In genomic region chr5:111685969-111686368, GRCh38 we compare ENCODE assay signal across 9 cellular contexts.
A peak's percentile ranks its signal among the peaks of the same experiment; 100 is the strongest.
DNase-seq lines count a peak whose midpoint lies in the region; ATAC-seq, FAIRE-seq and TF ChIP-seq lines count a peak whose summit lies in the region.
"Had no signal": no experiment of that assay in that cellular context is flagged by ENCODE, and none has a peak within 500 bp of the region (broad histone marks: within the 10 kb centered on the region; RNA-seq: fewer than 3 reads in every experiment).

No MANE protein-coding gene starts in this region.

- H3K4me1 ChIP-seq in CD8-positive, alpha-beta T cell (ENCODE audit: insufficient read depth, low read length), result no peaks in the 10 kb centered on the region

- POLR2A ChIA-PET in CD8-positive, alpha-beta T cell (lab: Charles Lee), result no interaction called here

- TF ChIP-seq CTCF in HFF-Myc (IDR thresholded peaks at IDR 0.05; ENCODE audit: low read depth, low read length, missing control alignments) (peak; percentile 8), nephron progenitor cell (IDR thresholded peaks at IDR 0.05) (no peak)
- no peak for TF ChIP-seq CTCF in CD8-positive, alpha-beta T cell (IDR thresholded peaks at IDR 0.05)

- no peaks in the 10 kb centered on the region for H3K9me3 ChIP-seq in CD8-positive, alpha-beta T cell (ENCODE audit: low read length)

- H3K4me1 Mint-ChIP-seq in CD8-positive, alpha-beta T cell (ENCODE audit: low read depth), result no peaks in the 10 kb centered on the region
- peaks cover 7% of the 10 kb centered on the region for H3K4me1 Mint-ChIP-seq in nephron progenitor cell
- H3K4me1 Mint-ChIP-seq in activated T-cell treated with anti-CD3 and anti-CD28 coated beads, Interleukin-2, amount 50 U/mL, for 72 hours (ENCODE audit: low read depth), result no peaks in the 10 kb centered on the region
- H3K4me1 Mint-ChIP-seq: activated naive CD4-positive, alpha-beta T cell treated with anti-CD3 and anti-CD28 coated beads, Interleukin-2, amount 50 U/mL, for 24 hours; naive B cell had no signal

- CTCF ChIA-PET in CD8-positive, alpha-beta T cell (lab: Charles Lee), result no interaction called here

- ATAC-seq in left lobe of liver, result peak; percentile 85
- no peak for ATAC-seq in CD8-positive, alpha-beta T cell
- no peak for ATAC-seq in activated T-cell treated with anti-CD3 and anti-CD28 coated beads, Interleukin-2, amount 50 U/mL, for 72 hours (replicated peaks in 1 of 2)

- no peaks in the 10 kb centered on the region for H3K27me3 ChIP-seq in CD8-positive, alpha-beta T cell (ENCODE audit: insufficient read depth, low read length)

- H3K4me3 ChIP-seq in HFF-Myc (replicated peaks; ENCODE audit: low read depth, low read length), result no peak overlapping the region
- no peak overlapping the region for H3K4me3 ChIP-seq in CD8-positive, alpha-beta T cell (ENCODE audit: low read depth, low read length)

- no peaks in the 10 kb centered on the region for H3K9me3 Mint-ChIP-seq in CD8-positive, alpha-beta T cell
- H3K9me3 Mint-ChIP-seq in nephron progenitor cell, result peaks cover 5% of the 10 kb centered on the region
- H3K9me3 Mint-ChIP-seq in activated T-cell treated with anti-CD3 and anti-CD28 coated beads, Interleukin-2, amount 50 U/mL, for 72 hours, result no peaks in the 10 kb centered on the region
- H3K9me3 Mint-ChIP-seq: activated naive CD4-positive, alpha-beta T cell treated with anti-CD3 and anti-CD28 coated beads, Interleukin-2, amount 50 U/mL, for 24 hours had no signal

- H3K27ac ChIP-seq in CD8-positive, alpha-beta T cell (ENCODE audit: low read depth, low read length), result no peak overlapping the region

- H3K27me3 Mint-ChIP-seq in CD8-positive, alpha-beta T cell (ENCODE audit: low read depth), result no peaks in the 10 kb centered on the region
- H3K27me3 Mint-ChIP-seq in nephron progenitor cell (ENCODE audit: low read depth, poor library complexity), result no peaks in the 10 kb centered on the region
- no peaks in the 10 kb centered on the region for H3K27me3 Mint-ChIP-seq in activated T-cell treated with anti-CD3 and anti-CD28 coated beads, Interleukin-2, amount 50 U/mL, for 72 hours (ENCODE audit: low read depth)
- H3K27me3 Mint-ChIP-seq: activated naive CD4-positive, alpha-beta T cell treated with anti-CD3 and anti-CD28 coated beads, Interleukin-2, amount 50 U/mL, for 24 hours; naive B cell had no signal

- no peak for TF ChIP-seq POLR2A in GM12892 (IDR thresholded peaks at IDR 0.05; ENCODE audit: low read depth, low read length)

- FAIRE-seq in GM12892 (lab: Jason Lieb, UNC), result peak; percentile 24

- intact Hi-C loops in CD8-positive, alpha-beta T cell (cut with DNase I, micrococcal nuclease), result loop anchor here in 1 of 2 experiments (1.0 kb wide), 1 partner anchor 461 kb away; no protein-coding TSS in a partner anchor

- DNase-seq in GM12892 (ENCODE audit: insufficient read length), result no peak
- DNase-seq in HFF-Myc (ENCODE audit: extremely low read depth, low read depth), result no peak
- DNase-seq in NCI-H82 treated with DMSO at 0.1 percent for 48 hours (lab: John Stamatoyannopoulos, UW; ENCODE audit: unreplicated experiment), result peak; percentile 6
- DNase-seq in left lobe of liver (ENCODE audit: low spot score), result no peak
- no peak for DNase-seq in CD8-positive, alpha-beta T cell
- DNase-seq in nephron progenitor cell, result no peak
- no peak for DNase-seq in activated T-cell treated with anti-CD3 and anti-CD28 coated beads, Interleukin-2, amount 50 U/mL, for 72 hours
- DNase-seq: naive B cell had no signal

- H3K36me3 ChIP-seq in CD8-positive, alpha-beta T cell (ENCODE audit: insufficient read depth, low read length), result no peaks in the 10 kb centered on the region

- H3K36me3 Mint-ChIP-seq in CD8-positive, alpha-beta T cell, result no peaks in the 10 kb centered on the region
- no peaks in the 10 kb centered on the region for H3K36me3 Mint-ChIP-seq in nephron progenitor cell (ENCODE audit: low read depth)
- no peaks in the 10 kb centered on the region for H3K36me3 Mint-ChIP-seq in activated T-cell treated with anti-CD3 and anti-CD28 coated beads, Interleukin-2, amount 50 U/mL, for 72 hours (ENCODE audit: insufficient read depth in 2 of 2)
- H3K36me3 Mint-ChIP-seq: activated naive CD4-positive, alpha-beta T cell treated with anti-CD3 and anti-CD28 coated beads, Interleukin-2, amount 50 U/mL, for 24 hours; naive B cell had no signal

- no peak overlapping the region for H3K27ac Mint-ChIP-seq in CD8-positive, alpha-beta T cell
- no peak overlapping the region for H3K27ac Mint-ChIP-seq in nephron progenitor cell
- H3K27ac Mint-ChIP-seq in activated T-cell treated with anti-CD3 and anti-CD28 coated beads, Interleukin-2, amount 50 U/mL, for 72 hours, result no peak overlapping the region
- H3K27ac Mint-ChIP-seq: activated naive CD4-positive, alpha-beta T cell treated with anti-CD3 and anti-CD28 coated beads, Interleukin-2, amount 50 U/mL, for 24 hours; naive B cell had no signal

- H3K4me3 Mint-ChIP-seq in CD8-positive, alpha-beta T cell, result no peak overlapping the region
- no peak overlapping the region for H3K4me3 Mint-ChIP-seq in nephron progenitor cell
- H3K4me3 Mint-ChIP-seq in activated T-cell treated with anti-CD3 and anti-CD28 coated beads, Interleukin-2, amount 50 U/mL, for 72 hours, result no peak overlapping the region
- H3K4me3 Mint-ChIP-seq: activated naive CD4-positive, alpha-beta T cell treated with anti-CD3 and anti-CD28 coated beads, Interleukin-2, amount 50 U/mL, for 24 hours; naive B cell had no signal
